In genomic region chr13:48977973-48978372, GRCh38 we compare ENCODE assay signal across 9 cellular contexts. TPM values are rescaled to one million over a fixed set of nuclear protein-coding genes. Genes with fewer than 3 reads are reported as not detected.
A peak's percentile ranks its signal among the peaks of the same experiment; 100 is the strongest.
DNase-seq lines count a peak whose midpoint lies in the region; ATAC-seq, FAIRE-seq and TF ChIP-seq lines count a peak whose summit lies in the region.
"Had no signal": no experiment of that assay in that cellular context is flagged by ENCODE, and none has a peak within 500 bp of the region (broad histone marks: within the 10 kb centered on the region; RNA-seq: fewer than 3 reads in every experiment).

No MANE protein-coding gene starts in this region.

- H2AFZ ChIP-seq in GM23338 (no peak overlapping the region), HepG2 (ENCODE audit: low read length) (no peak overlapping the region)

- TF ChIP-seq CTCF in GM23338 (conservative IDR thresholded peaks at IDR 0.05; ENCODE audit: low read depth in 2 of 2) (no peak), HepG2 (CRISPR knock-in tag; IDR thresholded peaks at IDR 0.05) (no peak), GM13976 (IDR thresholded peaks at IDR 0.05; ENCODE audit: borderline replicate concordance, control extremely low read depth, extremely low read depth, insufficient read depth, missing control alignments) (no peak)

- no peak overlapping the region for H3K27ac Mint-ChIP-seq in GM23338
- no peak overlapping the region for H3K27ac Mint-ChIP-seq in activated naive CD8-positive, alpha-beta T cell treated with anti-CD3 and anti-CD28 coated beads, Interleukin-2, amount 10 ng/mL, durations not matched to agents 7 days and 5 days

- H3K4me1 Mint-ChIP-seq in GM23338 = peaks cover 46% of the 10 kb centered on the region
- H3K4me1 Mint-ChIP-seq in activated naive CD8-positive, alpha-beta T cell treated with anti-CD3 and anti-CD28 coated beads, Interleukin-2, amount 10 ng/mL, durations not matched to agents 7 days and 5 days = peaks cover 33% of the 10 kb centered on the region

- no peak for TF ChIP-seq RAD21 in HepG2 (CRISPR knock-in tag; IDR thresholded peaks at IDR 0.05)

- intact Hi-C loops in HepG2 (cut with micrococcal nuclease; ENCODE audit: unreplicated experiment) = loop anchor here (10.0 kb wide), 1 partner anchor 137 kb away; no protein-coding TSS in a partner anchor

- POLR2A ChIA-PET in activated naive CD8-positive, alpha-beta T cell treated with anti-CD3 and anti-CD28 coated beads, Interleukin-2, amount 10 ng/mL, durations not matched to agents 7 days and 5 days (lab: Charles Lee) = no interaction called here
- POLR2A ChIA-PET in HepG2 (lab: Yijun Ruan, JAX) = no interaction called here

- H3K9ac ChIP-seq in HepG2 (ENCODE audit: insufficient read depth, low read depth, low read length) = peak overlapping the region; percentile 83

- peak overlapping the region; percentile 81 for H3K4me3 ChIP-seq in GM23338
- peak overlapping the region; percentile 88 to 92 (median 88); a peak in 5 of 6 replicates for H3K4me3 ChIP-seq in HepG2 (replicated peaks in 1 of 3; ENCODE audit: insufficient read depth in 1 of 3, low read depth in 2 of 3, low read length in 3 of 3)

- H3K4me2 ChIP-seq in GM23338 (peak overlapping the region; percentile 90), HepG2 (ENCODE audit: low read depth, low read length) (peak overlapping the region; percentile 92)

- H3K36me3 ChIP-seq in GM23338 (ENCODE audit: insufficient read depth) (peaks cover 10% of the 10 kb centered on the region; the same call in 1 of the 2 replicates), HepG2 (replicated peaks in 1 of 2; ENCODE audit: control insufficient read depth in 1 of 2, insufficient read depth in 2 of 2, low read length in 2 of 2) (no peaks in the 10 kb centered on the region)
- H3K36me3 ChIP-seq: gastrocnemius medialis had no signal

- TF ChIP-seq EP300 in HepG2 (IDR thresholded peaks at IDR 0.05; ENCODE audit: low read depth in 2 of 2, low read length in 2 of 2) (no peak), HepG2 (CRISPR knock-in tag; IDR thresholded peaks at IDR 0.05; ENCODE audit: borderline replicate concordance) (no peak)

- H3K4me1 ChIP-seq in GM23338 (ENCODE audit: insufficient read depth) = peaks cover 55% of the 10 kb centered on the region
- H3K4me1 ChIP-seq in HepG2 (ENCODE audit: insufficient read depth, low read length) = peaks cover 48% of the 10 kb centered on the region

- peak overlapping the region; percentile 93 for H3K4me3 Mint-ChIP-seq in GM23338
- peak overlapping the region; percentile 72 for H3K4me3 Mint-ChIP-seq in activated naive CD8-positive, alpha-beta T cell treated with anti-CD3 and anti-CD28 coated beads, Interleukin-2, amount 10 ng/mL, durations not matched to agents 7 days and 5 days

- H3K79me2 ChIP-seq in GM23338 (replicated peaks; ENCODE audit: insufficient read depth) = peaks cover 59% of the 10 kb centered on the region
- peaks cover 64% of the 10 kb centered on the region for H3K79me2 ChIP-seq in HepG2 (ENCODE audit: insufficient read depth, low read length)

- BruUV-seq in HepG2 (replicated peaks; lab: Mats Ljungman, UMichigan) = no TSS peak

- CTCF ChIA-PET in HepG2 (lab: Yijun Ruan, JAX; ENCODE audit: low intra/inter-chr PET ratio, low total read pairs) = no interaction called here

- H3F3A ChIP-seq in GM23338 (replicated peaks; ENCODE audit: low read depth) = peaks cover 3% of the 10 kb centered on the region; the same call in 1 of the 2 replicates

- whole genome bisulfite sequencing in HepG2 (ENCODE audit: low lambda C conversion rate) = 35% methylated on average over 3 of the region's 3 CpGs

- H3K9me3 Mint-ChIP-seq in GM23338 = peaks cover 14% of the 10 kb centered on the region
- peaks cover 15% of the 10 kb centered on the region for H3K9me3 Mint-ChIP-seq in activated naive CD8-positive, alpha-beta T cell treated with anti-CD3 and anti-CD28 coated beads, Interleukin-2, amount 10 ng/mL, durations not matched to agents 7 days and 5 days

- H3K36me3 Mint-ChIP-seq in GM23338 (ENCODE audit: low read depth) = peaks cover 13% of the 10 kb centered on the region
- H3K36me3 Mint-ChIP-seq in activated naive CD8-positive, alpha-beta T cell treated with anti-CD3 and anti-CD28 coated beads, Interleukin-2, amount 10 ng/mL, durations not matched to agents 7 days and 5 days = peaks cover 30% of the 10 kb centered on the region

- H3K9me3 ChIP-seq in HepG2 (ENCODE audit: low read length) = peaks cover 8% of the 10 kb centered on the region; the same call in 1 of the 2 replicates
- H3K9me3 ChIP-seq: gastrocnemius medialis had no signal

- H3K9me2 ChIP-seq in GM23338 (ENCODE audit: insufficient read depth) = no peaks in the 10 kb centered on the region; the same call in 1 of the 2 replicates

- peaks cover 6% of the 10 kb centered on the region for H3K27me3 Mint-ChIP-seq in GM23338 (ENCODE audit: insufficient read depth, low read depth, poor library complexity)
- no peaks in the 10 kb centered on the region for H3K27me3 Mint-ChIP-seq in activated naive CD8-positive, alpha-beta T cell treated with anti-CD3 and anti-CD28 coated beads, Interleukin-2, amount 10 ng/mL, durations not matched to agents 7 days and 5 days

- no peak overlapping the region for H3K27ac ChIP-seq in GM23338 (ENCODE audit: low read depth)
- no peak overlapping the region for H3K27ac ChIP-seq in HepG2 (ENCODE audit: extremely low read length, insufficient read depth, low read length)

- no peak for ATAC-seq in GM23338
- no peak for ATAC-seq in activated naive CD8-positive, alpha-beta T cell treated with anti-CD3 and anti-CD28 coated beads, Interleukin-2, amount 10 ng/mL, durations not matched to agents 7 days and 5 days (ENCODE audit: low read depth)
- no peak for ATAC-seq in HepG2
- ATAC-seq: gastrocnemius medialis had no signal

- H4K20me1 ChIP-seq in GM23338 (replicated peaks; ENCODE audit: insufficient read depth) (no peaks in the 10 kb centered on the region), HepG2 (ENCODE audit: insufficient read depth, low read length) (peaks cover 7% of the 10 kb centered on the region; the same call in 1 of the 2 replicates)

- TF ChIP-seq POLR2A in HepG2 (IDR thresholded peaks at IDR 0.05; ENCODE audit: insufficient read depth in 1 of 2, low read depth in 2 of 2, low read length in 2 of 2) = no peak

- in situ Hi-C loops in HepG2 (cut with HindIII; ENCODE audit: extremely low pct_ligation_motif_present, low pct_unique_long_range_greater_than_20kb) (no loop called here), GM13976 (cut with MboI; ENCODE audit: low sequenced_read_pairs, unreplicated experiment) (no loop called here)

- no peaks in the 10 kb centered on the region for H3K27me3 ChIP-seq in GM23338 (ENCODE audit: insufficient read depth)
- no peaks in the 10 kb centered on the region for H3K27me3 ChIP-seq in HepG2 (ENCODE audit: control insufficient read depth in 1 of 2, insufficient read depth in 2 of 2, low read length in 2 of 2)
- H3K27me3 ChIP-seq: gastrocnemius medialis had no signal

- no peak for FAIRE-seq in HepG2 (lab: Jason Lieb, UNC)

- peak; percentile 30 for DNase-seq in AG08396 (ENCODE audit: low spot score)
- DNase-seq in GM23338 (ENCODE audit: low spot score) = no peak
- DNase-seq in activated naive CD8-positive, alpha-beta T cell treated with anti-CD3 and anti-CD28 coated beads, Interleukin-2, amount 10 ng/mL, durations not matched to agents 7 days and 5 days = no peak
- DNase-seq in HepG2 (ENCODE audit: low spot score) = no peak
- DNase-seq in GM13976 (ENCODE audit: low spot score) = no peak
- no peak for DNase-seq in activated effector memory CD4-positive, alpha-beta T cell treated with Interleukin-2 at 50 U/mL for 16 hours
- no peak for DNase-seq in NCI-H345 treated with DMSO at 0.1 percent for 48 hours (lab: John Stamatoyannopoulos, UW; ENCODE audit: unreplicated experiment)
- no peak for DNase-seq in effector CD4-positive, alpha-beta T cell
- DNase-seq: gastrocnemius medialis had no signal

TF ChIP-seq in GM23338, 12 proteins besides CTCF, POLR2A, EP300 and RAD21 (continues in another document):
- no peak for TF ChIP-seq NANOG (IDR thresholded peaks at IDR 0.05; ENCODE audit: borderline replicate concordance)

TF ChIP-seq in HepG2, 621 proteins besides CTCF, POLR2A, EP300 and RAD21 (continues in another document):
- TF ChIP-seq CC2D1A (CRISPR knock-in tag; IDR thresholded peaks at IDR 0.05) = no peak
- TF ChIP-seq ZFP90 (CRISPR knock-in tag; IDR thresholded peaks at IDR 0.05; ENCODE audit: borderline replicate concordance) = no peak
- no peak for TF ChIP-seq NFIB (CRISPR knock-in tag; IDR thresholded peaks at IDR 0.05; ENCODE audit: borderline replicate concordance)
- no peak for TF ChIP-seq RBM22 (optimal IDR thresholded peaks at IDR 0.05; ENCODE audit: low read length)
- TF ChIP-seq KDM1A (CRISPR knock-in tag; IDR thresholded peaks at IDR 0.05) = no peak
- TF ChIP-seq ZSCAN22 (CRISPR knock-in tag; IDR thresholded peaks at IDR 0.05) = no peak

RNA-seq across cellular contexts. Expression of gene FNDC3A, which starts 2.3 kb away (rescaled TPM):
- 31.1 and 32.0 TPM in 2 replicates for total RNA-seq in GM23338 (2014; rRNA removed; shearing (Covaris generic))
- 9.9 and 10.3 TPM in 2 replicates for polyA plus RNA-seq in GM23338 (2016; fragmentation: Nextera tagmentation; extraction: Ambion mirVana)
- total RNA-seq in activated naive CD8-positive, alpha-beta T cell treated with anti-CD3 and anti-CD28 coated beads, Interleukin-2, amount 10 ng/mL, durations not matched to agents 7 days and 5 days = 10 to 100 TPM; 30.3 to 31.8 TPM
- 39.3 and 61.0 TPM in 2 replicates for total RNA-seq in HepG2 (2016; rRNA removed; fragmentation: Illumina TruSeq; extraction: Trizol)
- total RNA-seq in HepG2 (2016; cell fraction: cytosol; rRNA removed; fragmentation: Illumina TruSeq; extraction: Trizol; ENCODE audit: low read depth) = 7.8 and 9.7 TPM in 2 replicates
- total RNA-seq in HepG2 (2016; cell fraction: insoluble cytoplasmic fraction; rRNA removed; fragmentation: Illumina TruSeq; extraction: Trizol) = 38.3 and 56.1 TPM in 2 replicates
- total RNA-seq in HepG2 (2016; cell fraction: membrane; rRNA removed; fragmentation: Illumina TruSeq; extraction: Trizol) = 15.7 and 18.0 TPM in 2 replicates
- 45.5 and 47.5 TPM in 2 replicates for total RNA-seq in HepG2 (2016; cell fraction: nucleus; rRNA removed; fragmentation: Illumina TruSeq; extraction: Trizol)
- 31.8 and 36.7 TPM in 2 replicates for polyA plus RNA-seq in HepG2 (2011; rRNA removed)
- 16.5 and 24.3 TPM in 2 replicates for polyA plus RNA-seq in HepG2 (2011; cell fraction: cytosol; rRNA removed)
- polyA plus RNA-seq in HepG2 (2011; cell fraction: nucleus; rRNA removed) = 21.7 and 24.6 TPM in 2 replicates
- 20.5 and 23.5 TPM in 2 replicates for polyA plus RNA-seq in HepG2 (2012)
- polyA plus RNA-seq in HepG2 (2016; cell fraction: cytosol; fragmentation: Illumina TruSeq; extraction: Trizol; ENCODE audit: low read depth) = 0.87 and 1.1 TPM in 2 replicates
- polyA plus RNA-seq in HepG2 (2016; cell fraction: insoluble cytoplasmic fraction; fragmentation: Illumina TruSeq; extraction: Trizol; ENCODE audit: low read depth) = 38.9 and 40.1 TPM in 2 replicates
- polyA plus RNA-seq in HepG2 (2016; cell fraction: membrane; fragmentation: Illumina TruSeq; extraction: Trizol; ENCODE audit: low read depth) = 5.3 and 6.2 TPM in 2 replicates
- polyA plus RNA-seq in HepG2 (2016; cell fraction: nucleus; fragmentation: Illumina TruSeq; extraction: Trizol; ENCODE audit: insufficient read depth, low read depth) = 44.7 and 50.0 TPM in 2 replicates
- 119 and 137 TPM in 2 replicates for polyA minus RNA-seq in HepG2 (2011; rRNA and poly(A)+ RNA removed; ENCODE audit: low replicate concordance)
- 33.8 and 40.5 TPM in 2 replicates for polyA minus RNA-seq in HepG2 (2011; cell fraction: cytosol; rRNA and poly(A)+ RNA removed)
- 75.2 and 87.5 TPM in 2 replicates for polyA minus RNA-seq in HepG2 (2011; cell fraction: nucleus; rRNA and poly(A)+ RNA removed)
